Comparison of ENCODE assay signal across 13 cellular contexts in the genomic region with DNA sequence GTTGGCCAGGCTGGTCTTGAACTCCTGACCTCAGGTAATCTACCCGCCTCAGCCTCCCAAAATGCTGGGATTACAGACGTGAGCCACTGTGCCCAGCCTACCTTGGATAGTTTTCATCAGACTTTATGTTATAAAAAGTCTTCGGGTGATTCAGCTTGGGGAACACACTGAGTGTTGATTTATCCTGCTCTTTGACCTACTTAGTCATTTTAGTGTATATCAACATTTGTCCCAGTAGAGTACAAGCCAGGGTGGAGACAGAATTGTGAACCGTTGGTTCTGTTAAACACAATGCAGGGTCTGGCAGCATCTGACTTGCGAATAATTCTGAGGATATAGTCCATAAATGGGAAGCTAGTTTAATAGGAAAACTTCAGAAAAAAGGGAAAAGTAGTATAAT. TPM values are rescaled to one million over a fixed set of nuclear protein-coding genes. Genes with fewer than 3 reads are reported as not detected.
DNase-seq lines count a peak whose midpoint lies in the region; TF ChIP-seq lines count a peak whose summit lies in the region.
"Had no signal": no experiment of that assay in that cellular context is flagged by ENCODE, and none has a peak within 500 bp of the region (broad histone marks: within the 10 kb centered on the region; RNA-seq: fewer than 3 reads in every experiment).

No MANE protein-coding gene starts in this region.

- H3K36me3 ChIP-seq in subcutaneous abdominal adipose tissue (ENCODE audit: control insufficient read depth in 5 of 5, insufficient read depth in 5 of 5, low read length in 5 of 5) (peaks cover 23 to 53% (median 31%) of the 10 kb centered on the region in 5 donors), endodermal cell (ENCODE audit: control insufficient read depth, insufficient read depth, low read length) (peaks cover 59% of the 10 kb centered on the region)

- H3K27ac Mint-ChIP-seq in MCF 10A (ENCODE audit: low read depth, unreplicated experiment) = peak overlapping the region; percentile 85
- H3K27ac Mint-ChIP-seq in endodermal cell = no peak overlapping the region

- CTCF ChIA-PET in MCF 10A (lab: Yijun Ruan, JAX) = no interaction called here

- H3K36me3 Mint-ChIP-seq in MCF 10A (ENCODE audit: insufficient read depth, unreplicated experiment) = peaks cover 91% of the 10 kb centered on the region
- peaks cover 73% of the 10 kb centered on the region for H3K36me3 Mint-ChIP-seq in endodermal cell (ENCODE audit: low read depth)

- DNase-seq in HT1080 (ENCODE audit: low read depth) = peak; percentile 36
- DNase-seq in MCF 10A (ENCODE audit: unreplicated experiment) = peak; percentile 64
- peak; percentile 85 for DNase-seq in iris pigment epithelial cell (ENCODE audit: low read depth)
- no peak for DNase-seq in GM19238 (ENCODE audit: insufficient read length, low spot score)
- DNase-seq in endodermal cell = no peak
- no peak for DNase-seq in NCI-H526 treated with DMSO at 0.1 percent for 48 hours (lab: John Stamatoyannopoulos, UW)
- DNase-seq in T-helper 9 cell = no peak
- DNase-seq: Kasumi-1; NCI-H774; stimulated activated naive CD8-positive, alpha-beta T cell treated with anti-CD3 and anti-CD28 coated beads, Interleukin-15, amount 100 ng/mL, for 72 hours; T-helper 17 cell had no signal

- no peaks in the 10 kb centered on the region for H3K27me3 Mint-ChIP-seq in MCF 10A (ENCODE audit: insufficient read depth, unreplicated experiment)
- H3K27me3 Mint-ChIP-seq in endodermal cell (ENCODE audit: insufficient read depth) = no peaks in the 10 kb centered on the region
- H3K27me3 Mint-ChIP-seq: stimulated activated naive CD8-positive, alpha-beta T cell treated with anti-CD3 and anti-CD28 coated beads, Interleukin-15, amount 100 ng/mL, for 72 hours; T-helper 17 cell had no signal

- H3K4me1 Mint-ChIP-seq in MCF 10A (ENCODE audit: insufficient read depth, unreplicated experiment) (peaks cover 26% of the 10 kb centered on the region), endodermal cell (no peaks in the 10 kb centered on the region)
- H3K4me1 Mint-ChIP-seq: stimulated activated naive CD8-positive, alpha-beta T cell treated with anti-CD3 and anti-CD28 coated beads, Interleukin-15, amount 100 ng/mL, for 72 hours; T-helper 17 cell had no signal

- 95 to 100% methylated on average over 4 to 5 of the region's 5 CpGs for WGBS in endodermal cell (ENCODE audit: insufficient coverage in 1 of 2, insufficient read length in 1 of 2), 2 experiments

- H3K4me1 ChIP-seq in subcutaneous abdominal adipose tissue (ENCODE audit: control insufficient read depth in 5 of 5, insufficient read depth in 5 of 5, low read length in 5 of 5) (peaks cover 0 to 26% (median 14%) of the 10 kb centered on the region in 5 donors), endodermal cell (ENCODE audit: control insufficient read depth, insufficient read depth, low read length) (no peaks in the 10 kb centered on the region)

- no peak overlapping the region for H3K4me3 ChIP-seq in subcutaneous abdominal adipose tissue (ENCODE audit: low read depth in 1 of 5, low read length in 5 of 5)
- H3K4me3 ChIP-seq in endodermal cell (ENCODE audit: low read length) = no peak overlapping the region
- H3K4me3 ChIP-seq: cardiac muscle cell had no signal

- H3K9ac ChIP-seq in subcutaneous abdominal adipose tissue (ENCODE audit: low read length in 5 of 5) (no peak overlapping the region), endodermal cell (ENCODE audit: extremely low read depth, low read length, poor library complexity, severe bottlenecking) (no peak overlapping the region)

- H3K27me3 ChIP-seq in subcutaneous abdominal adipose tissue (ENCODE audit: control insufficient read depth in 5 of 5, insufficient read depth in 4 of 5, low read length in 5 of 5) (no peaks in the 10 kb centered on the region), endodermal cell (ENCODE audit: control insufficient read depth, insufficient read depth, low read length, poor library complexity, severe bottlenecking) (no peaks in the 10 kb centered on the region)
- H3K27me3 ChIP-seq: cardiac muscle cell had no signal

- POLR2A ChIA-PET in MCF 10A (lab: Yijun Ruan, JAX) = interaction anchor here (0.6 to 7.9 kb wide), 4 partner anchors 11 to 44 kb away, joined by 3 to 63 read pairs (median 10); a partner anchor contains a TSS

- H3K4me3 Mint-ChIP-seq in MCF 10A (ENCODE audit: unreplicated experiment) (peak overlapping the region; percentile 16), endodermal cell (no peak overlapping the region)
- H3K4me3 Mint-ChIP-seq: stimulated activated naive CD8-positive, alpha-beta T cell treated with anti-CD3 and anti-CD28 coated beads, Interleukin-15, amount 100 ng/mL, for 72 hours; T-helper 17 cell had no signal

- peaks cover 0 to 2% (median 0%) of the 10 kb centered on the region in 5 donors for H3K9me3 ChIP-seq in subcutaneous abdominal adipose tissue (ENCODE audit: control insufficient read depth in 5 of 5, low read length in 5 of 5)
- H3K9me3 ChIP-seq in endodermal cell (ENCODE audit: control insufficient read depth, low read length) = no peaks in the 10 kb centered on the region

- no peak for TF ChIP-seq CTCF in MCF 10A (IDR thresholded peaks at IDR 0.05; ENCODE audit: unreplicated experiment)
- no peak for TF ChIP-seq CTCF in endodermal cell (conservative IDR thresholded peaks at IDR 0.05)

- intact Hi-C loops in MCF 10A (cut with micrococcal nuclease) = loop anchor here (1.0 kb wide), 2 partner anchors 10 to 40 kb away; a partner anchor contains a TSS

- no TSS peak for BruUV-seq in MCF 10A (replicated peaks; lab: Mats Ljungman, UMichigan)

- H3K9me3 Mint-ChIP-seq in MCF 10A (ENCODE audit: unreplicated experiment) (no peaks in the 10 kb centered on the region), endodermal cell (no peaks in the 10 kb centered on the region)
- H3K9me3 Mint-ChIP-seq: stimulated activated naive CD8-positive, alpha-beta T cell treated with anti-CD3 and anti-CD28 coated beads, Interleukin-15, amount 100 ng/mL, for 72 hours had no signal

- H3K27ac ChIP-seq in subcutaneous abdominal adipose tissue (ENCODE audit: low read depth, low read length) (peak overlapping the region; percentile 67), endodermal cell (ENCODE audit: low read depth, low read length) (no peak overlapping the region)
- H3K27ac ChIP-seq: cardiac muscle cell had no signal

RNA-seq across cellular contexts. Expression of a gene that starts 39.7 kb away (rescaled TPM):
- total RNA-seq in HT1080 (2014; rRNA removed; shearing (Covaris generic)) = 21.5 and 28.2 TPM in 2 replicates
- 27.2 and 32.4 TPM in 2 replicates for polyA plus RNA-seq in HT1080 (2015; cell fraction: cytosol; rRNA removed)
- polyA plus RNA-seq in HT1080 (2015; cell fraction: nucleus; rRNA removed) = 46.4 and 53.9 TPM in 2 replicates
- total RNA-seq in MCF 10A (2022) = 66.7 and 78.5 TPM in 2 replicates
- 10 to 100 TPM; 23.1 to 24.0 TPM for total RNA-seq in endodermal cell
- polyA plus RNA-seq in endodermal cell (2013, experiment 1 of 2) = 20.8 TPM
- 19.0 TPM for polyA plus RNA-seq in endodermal cell (2013, experiment 2 of 2)

Comparison
In these comparisons a context has a peak if more than half of its experiments do, and no peak if none do; other contexts are left out.
1. DNase-seq: peak in HT1080 (single experiment), MCF 10A (single experiment) and iris pigment epithelial cell (single experiment); none in GM19238 (single experiment), endodermal cell (single experiment), NCI-H526 treated with DMSO at 0.1 percent for 48 hours (single experiment) and T-helper 9 cell (single experiment).